Comparison of ENCODE assay signal across 8 cellular contexts in genomic region chr3:13012228-13012691, GRCh38.
A peak's percentile ranks its signal among the peaks of the same experiment; 100 is the strongest.
DNase-seq lines count a peak whose midpoint lies in the region; TF ChIP-seq lines count a peak whose summit lies in the region.

No MANE protein-coding gene starts in this region.

- no peaks in the 10 kb centered on the region for H3K9me3 Mint-ChIP-seq in HFFc6
- no peaks in the 10 kb centered on the region for H3K9me3 Mint-ChIP-seq in immature natural killer cell

- H3K27ac ChIP-seq in thymus (ENCODE audit: low read depth): peak overlapping the region; percentile 92

- H3K4me1 ChIP-seq in thymus (ENCODE audit: control insufficient read depth, insufficient read depth, low read length): peaks cover 41% of the 10 kb centered on the region

- in situ Hi-C loops in GM13976 (cut with MboI; ENCODE audit: low sequenced_read_pairs, unreplicated experiment): no loop called here

- no peaks in the 10 kb centered on the region for H3K27me3 ChIP-seq in thymus (ENCODE audit: control insufficient read depth, insufficient read depth)

- no peaks in the 10 kb centered on the region for H3K36me3 Mint-ChIP-seq in HFFc6 (ENCODE audit: low read depth)
- H3K36me3 Mint-ChIP-seq in immature natural killer cell: peaks cover 3 to 12% (median 7%) of the 10 kb centered on the region in 3 donors

- no peaks in the 10 kb centered on the region for H3K9me3 ChIP-seq in thymus (ENCODE audit: control insufficient read depth)

- peaks cover 6% of the 10 kb centered on the region for H3K36me3 ChIP-seq in thymus (ENCODE audit: control insufficient read depth, insufficient read depth)

- peaks cover 9% of the 10 kb centered on the region for H3K4me1 Mint-ChIP-seq in HFFc6 (ENCODE audit: low read depth)
- peaks cover 96 to 98% of the 10 kb centered on the region in 2 donors for H3K4me1 Mint-ChIP-seq in immature natural killer cell

- 14% methylated on average over 5 of the region's 5 CpGs for WGBS in thymus

- DNase-seq in GM13976 (ENCODE audit: low spot score) (peak; percentile 59), HFFc6 (peak; percentile 7), NCI-H2029 treated with DMSO at 0.1 percent for 48 hours (lab: John Stamatoyannopoulos, UW) (peak; percentile 51), immature natural killer cell (peak; percentile 74 to 80 (median 80)), COLO829 (ENCODE audit: low spot score) (no peak), NCI-H345 treated with DMSO at 0.1 percent for 48 hours (lab: John Stamatoyannopoulos, UW; ENCODE audit: unreplicated experiment) (no peak)
- peak; percentile 35 for DNase-seq in activated effector memory CD4-positive, alpha-beta T cell treated with Interleukin-2 at 50 U/mL for 16 hours

- H3K27me3 Mint-ChIP-seq in HFFc6 (ENCODE audit: insufficient read depth) (peaks cover 28% of the 10 kb centered on the region), immature natural killer cell (ENCODE audit: low read depth in 3 of 3) (peaks cover 22 to 44% (median 31%) of the 10 kb centered on the region in 3 donors)

- no peak overlapping the region for H3K4me3 ChIP-seq in thymus (ENCODE audit: low read length)

- H3K27ac Mint-ChIP-seq in HFFc6 (no peak overlapping the region), immature natural killer cell (peak overlapping the region; percentile 99 to 100 (median 100))

- TF ChIP-seq CTCF in GM13976 (IDR thresholded peaks at IDR 0.05; ENCODE audit: borderline replicate concordance, control extremely low read depth, extremely low read depth, insufficient read depth, missing control alignments): no peak
- TF ChIP-seq CTCF in HFFc6 (IDR thresholded peaks at IDR 0.05): no peak

- H3K4me3 Mint-ChIP-seq in HFFc6 (no peak overlapping the region), immature natural killer cell (peak overlapping the region; percentile 83 to 99 (median 89))

Comparison
In these comparisons a context has a peak if more than half of its experiments do, and no peak if none do; other contexts are left out.
1. DNase-seq: peak in GM13976 (single experiment), HFFc6 (single experiment), NCI-H2029 treated with DMSO at 0.1 percent for 48 hours (single experiment), activated effector memory CD4-positive, alpha-beta T cell treated with Interleukin-2 at 50 U/mL for 16 hours (single experiment) and immature natural killer cell (3 of 3); none in COLO829 (single experiment) and NCI-H345 treated with DMSO at 0.1 percent for 48 hours (single experiment).